ENCODE assay signal across 15 cellular contexts in the genomic region with DNA sequence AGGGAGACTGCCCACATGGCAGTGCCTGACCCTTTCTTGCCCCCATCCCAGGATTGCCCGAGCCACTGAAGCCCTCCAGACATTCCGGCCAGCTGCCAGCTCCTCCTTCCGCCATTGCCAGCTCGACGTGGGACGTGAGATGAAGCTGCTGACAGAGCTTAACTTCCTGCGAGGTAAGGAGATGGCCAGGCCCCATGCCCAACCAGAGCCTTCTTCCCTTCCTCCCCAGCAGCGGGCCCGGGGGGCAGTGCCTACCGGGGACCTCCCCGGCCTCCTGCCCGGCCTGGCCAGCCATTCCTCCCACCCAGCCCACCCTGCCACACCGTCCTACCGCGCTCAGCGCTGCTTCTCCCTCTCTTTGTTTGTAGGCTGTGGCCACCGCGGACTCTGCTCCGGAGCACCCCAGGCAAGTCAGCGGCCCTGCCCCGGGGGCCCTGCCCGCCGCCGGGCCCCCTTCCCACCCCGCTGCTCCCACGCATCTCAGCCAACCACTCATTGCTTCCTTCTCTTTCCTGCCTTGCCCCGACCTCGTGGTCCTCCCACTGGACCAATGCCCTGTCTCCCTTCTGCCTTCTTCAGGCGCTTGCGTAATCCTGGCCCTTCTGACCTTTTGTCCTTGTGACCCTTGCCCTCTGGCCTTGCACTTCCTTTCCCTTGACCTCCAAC. TPM values are rescaled to one million over a fixed set of nuclear protein-coding genes. Genes with fewer than 3 reads are reported as not detected.
DNase-seq lines count a peak whose midpoint lies in the region; ATAC-seq, FAIRE-seq and TF ChIP-seq lines count a peak whose summit lies in the region.
"Had no signal": no experiment of that assay in that cellular context is flagged by ENCODE, and none has a peak within 500 bp of the region (broad histone marks: within the 10 kb centered on the region; RNA-seq: fewer than 3 reads in every experiment).

No MANE protein-coding gene starts in this region.

- no peak for ATAC-seq in stimulated activated effector memory CD8-positive, alpha-beta T cell treated with anti-CD3 and anti-CD28 coated beads, Interleukin-12 subunit alpha, Interleukin-12 subunit beta, amount 100 ng/mL, for 72 hours
- ATAC-seq in GM19324 (IDR thresholded peaks at IDR 0.05; ENCODE audit: low FRiP score, unreplicated experiment) (no peak), GM19455 (IDR thresholded peaks at IDR 0.05; ENCODE audit: unreplicated experiment) (no peak)
- ATAC-seq: naive thymus-derived CD8-positive, alpha-beta T cell had no signal

- no peak overlapping the region for H3K23ac ChIP-seq in H1 (ENCODE audit: insufficient read length)

- peaks cover 8 to 10% of the 10 kb centered on the region in 2 experiments for H4K20me1 ChIP-seq in H1 (replicated peaks in 1 of 2; ENCODE audit: control insufficient read depth in 1 of 2, insufficient read depth in 2 of 2, low read length in 2 of 2)

- H3K56ac ChIP-seq in H1 (replicated peaks; ENCODE audit: insufficient read length, low read depth, low read length), result no peak overlapping the region

- H2BK15ac ChIP-seq in H1 (ENCODE audit: low read length), result no peak overlapping the region

- no peak overlapping the region for H3K4me3 Mint-ChIP-seq in activated T-cell treated with anti-CD3 and anti-CD28 coated beads, Interleukin-2, amount 50 U/mL, for 24 hours
- no peak overlapping the region for H3K4me3 Mint-ChIP-seq in stimulated activated effector memory CD8-positive, alpha-beta T cell treated with anti-CD3 and anti-CD28 coated beads, Interleukin-12 subunit alpha, Interleukin-12 subunit beta, amount 100 ng/mL, for 72 hours
- H3K4me3 Mint-ChIP-seq: naive thymus-derived CD8-positive, alpha-beta T cell had no signal

- peaks cover 15 to 46% (median 31%) of the 10 kb centered on the region in 4 experiments for H3K36me3 ChIP-seq in H1 (ENCODE audit: control insufficient read depth in 2 of 4, insufficient read depth in 4 of 4, low read length in 3 of 4)

- POLR2A ChIA-PET in H1 (lab: Charles Lee; ENCODE audit: partially characterized antibody), result interaction anchor here (1.6 to 20.5 kb wide), 4 partner anchors 8 to 49 kb away, joined by 3 to 512 read pairs (median 10); a partner anchor contains a TSS

- H2AFZ ChIP-seq in H1 (ENCODE audit: low read length), result no peak overlapping the region

- H3K27ac ChIP-seq in H1 (ENCODE audit: low read depth, low read length), result no peak overlapping the region
- H3K27ac ChIP-seq: dorsolateral prefrontal cortex had no signal

- DNase-seq in activated T-cell treated with anti-CD3 and anti-CD28 coated beads, Interleukin-2, amount 50 U/mL, for 24 hours, result peak; percentile 12
- no peak for DNase-seq in activated T-cell treated with anti-CD3 and anti-CD28 coated beads for 4 hours
- DNase-seq in NB4 (ENCODE audit: low read depth), result peak; percentile 55
- no peak for DNase-seq in H1 (ENCODE audit: low read depth in 1 of 2, low spot score in 2 of 2)
- DNase-seq in stimulated activated effector memory CD8-positive, alpha-beta T cell treated with anti-CD3 and anti-CD28 coated beads, Interleukin-12 subunit alpha, Interleukin-12 subunit beta, amount 100 ng/mL, for 72 hours (ENCODE audit: low spot score in 2 of 2), result peak in 1 of 2 donors; percentile 47
- DNase-seq in occipital lobe (lab: John Stamatoyannopoulos, UW), result no peak
- DNase-seq: DMS79, Kasumi-1, NCI-H2107 had no signal

- no peak overlapping the region for H2BK12ac ChIP-seq in H1 (ENCODE audit: low read depth, low read length)

- no peak for TF ChIP-seq EP300 in H1 (IDR thresholded peaks at IDR 0.05; ENCODE audit: borderline replicate concordance in 1 of 2, low read depth in 2 of 2, low read length in 2 of 2)

- no peak overlapping the region for H3K9ac ChIP-seq in H1 (replicated peaks in 1 of 4; ENCODE audit: extremely low read depth in 1 of 4, low read depth in 3 of 4, low read length in 3 of 4)

- no peak overlapping the region for H4K91ac ChIP-seq in H1 (replicated peaks; ENCODE audit: insufficient read length, low read length)

- H2BK120ac ChIP-seq in H1 (replicated peaks; ENCODE audit: low read depth, low read length), result no peak overlapping the region

- no peak for FAIRE-seq in H1 (lab: Jason Lieb, UNC)
- FAIRE-seq: islet of Langerhans had no signal

- no peaks in the 10 kb centered on the region for H3K27me3 ChIP-seq in H1 (replicated peaks in 1 of 4; ENCODE audit: control insufficient read depth in 3 of 4, extremely low read depth in 1 of 4, insufficient read depth in 3 of 4, low read length in 3 of 4)
- H3K27me3 ChIP-seq: dorsolateral prefrontal cortex had no signal

- no peaks in the 10 kb centered on the region; the same call in 1 of the 2 replicates for H3K79me1 ChIP-seq in H1 (ENCODE audit: low read depth, low read length)

- no peak for TF ChIP-seq POLR2A in NB4 (IDR thresholded peaks at IDR 0.05; ENCODE audit: extremely low read depth, insufficient read length)
- no peak for TF ChIP-seq POLR2A in H1 (IDR thresholded peaks at IDR 0.05; ENCODE audit: control extremely low read depth in 1 of 2, low read depth in 2 of 2, low read length in 2 of 2)

- H3K23me2 ChIP-seq in H1 (ENCODE audit: low read depth, low read length), result peaks cover 10% of the 10 kb centered on the region; the same call in 1 of the 2 replicates

- H3K18ac ChIP-seq in H1 (ENCODE audit: extremely low read depth, low read length), result no peak overlapping the region

- H3K4me1 Mint-ChIP-seq in activated T-cell treated with anti-CD3 and anti-CD28 coated beads, Interleukin-2, amount 50 U/mL, for 24 hours (ENCODE audit: low read depth), result peaks cover 31% of the 10 kb centered on the region
- H3K4me1 Mint-ChIP-seq in stimulated activated effector memory CD8-positive, alpha-beta T cell treated with anti-CD3 and anti-CD28 coated beads, Interleukin-12 subunit alpha, Interleukin-12 subunit beta, amount 100 ng/mL, for 72 hours, result peaks cover 40% of the 10 kb centered on the region

- H3K9me3 Mint-ChIP-seq in activated T-cell treated with anti-CD3 and anti-CD28 coated beads, Interleukin-2, amount 50 U/mL, for 24 hours, result no peaks in the 10 kb centered on the region
- H3K9me3 Mint-ChIP-seq in stimulated activated effector memory CD8-positive, alpha-beta T cell treated with anti-CD3 and anti-CD28 coated beads, Interleukin-12 subunit alpha, Interleukin-12 subunit beta, amount 100 ng/mL, for 72 hours, result no peaks in the 10 kb centered on the region
- H3K9me3 Mint-ChIP-seq: naive thymus-derived CD8-positive, alpha-beta T cell had no signal

- no peak overlapping the region for H3K4me3 ChIP-seq in NB4 (ENCODE audit: low read depth, low read length)
- H3K4me3 ChIP-seq in H1 (ENCODE audit: extremely low read depth in 1 of 4, insufficient read depth in 2 of 4, low read depth in 3 of 4, low read length in 4 of 4), result no peak overlapping the region
- H3K4me3 ChIP-seq: smooth muscle cell had no signal

- TF ChIP-seq RAD21 in H1 (IDR thresholded peaks at IDR 0.05 in 1 of 2, conservative IDR thresholded peaks at IDR 0.05 in 1 of 2; ENCODE audit: low read depth in 2 of 2, low read length in 2 of 2), result no peak

- peaks cover 0 to 18% (median 8%) of the 10 kb centered on the region in 4 experiments; a peak in 5 of 7 replicates for H3K4me1 ChIP-seq in H1 (replicated peaks in 1 of 4; ENCODE audit: control insufficient read depth in 3 of 4, insufficient read depth in 4 of 4, low read length in 3 of 4)

- no peak overlapping the region for H3K27ac Mint-ChIP-seq in activated T-cell treated with anti-CD3 and anti-CD28 coated beads, Interleukin-2, amount 50 U/mL, for 24 hours
- H3K27ac Mint-ChIP-seq in stimulated activated effector memory CD8-positive, alpha-beta T cell treated with anti-CD3 and anti-CD28 coated beads, Interleukin-12 subunit alpha, Interleukin-12 subunit beta, amount 100 ng/mL, for 72 hours, result peak overlapping the region; percentile 75
- H3K27ac Mint-ChIP-seq: naive thymus-derived CD8-positive, alpha-beta T cell had no signal

- peaks cover 53% of the 10 kb centered on the region for H3K36me3 Mint-ChIP-seq in activated T-cell treated with anti-CD3 and anti-CD28 coated beads, Interleukin-2, amount 50 U/mL, for 24 hours (ENCODE audit: low read depth)
- peaks cover 44% of the 10 kb centered on the region for H3K36me3 Mint-ChIP-seq in stimulated activated effector memory CD8-positive, alpha-beta T cell treated with anti-CD3 and anti-CD28 coated beads, Interleukin-12 subunit alpha, Interleukin-12 subunit beta, amount 100 ng/mL, for 72 hours

- no peaks in the 10 kb centered on the region for H3K27me3 Mint-ChIP-seq in activated T-cell treated with anti-CD3 and anti-CD28 coated beads, Interleukin-2, amount 50 U/mL, for 24 hours
- H3K27me3 Mint-ChIP-seq: naive thymus-derived CD8-positive, alpha-beta T cell had no signal

- no peak overlapping the region for H4K8ac ChIP-seq in H1 (ENCODE audit: extremely low read depth, insufficient read depth, low read length)

- no peak overlapping the region for H3K4ac ChIP-seq in H1 (replicated peaks; ENCODE audit: insufficient read length, low read depth, low read length)

- TF ChIP-seq CTCF in NB4 (IDR thresholded peaks at IDR 0.05; ENCODE audit: low read depth, low read length) (no peak), H1 (IDR thresholded peaks at IDR 0.05; ENCODE audit: control extremely low read depth in 1 of 3, insufficient read depth in 1 of 3, low read depth in 1 of 3, low read length in 3 of 3) (no peak)

- WGBS in H1 (ENCODE audit: extremely low coverage in 1 of 2, insufficient coverage in 1 of 2, insufficient read length in 1 of 2, insufficient replicate concordance in 2 of 2, low coverage in 1 of 2, low lambda C conversion rate in 2 of 2, missing lambda C conversion rate in 1 of 2), 2 experiments, result 94% methylated on average over 15 of the region's 30 CpGs; no CpG with 5 or more reads in 1 of the 2 experiments

- H3K4me2 ChIP-seq in H1 (ENCODE audit: insufficient read depth in 1 of 2, low read depth in 2 of 2, low read length in 2 of 2), result no peak overlapping the region
- H3K4me2 ChIP-seq: smooth muscle cell had no signal

- CTCF ChIA-PET in H1 (lab: Charles Lee; ENCODE audit: partially characterized antibody), result interaction anchor here (0.7 to 7.9 kb wide), 5 partner anchors 8 to 93 kb away, joined by 3 to 107 read pairs (median 4); a partner anchor contains a TSS

- no peak overlapping the region for H3K14ac ChIP-seq in H1 (ENCODE audit: insufficient read length)

- no peaks in the 10 kb centered on the region for H3K9me3 ChIP-seq in H1 (ENCODE audit: insufficient read depth in 2 of 2, low read depth in 1 of 2, low read length in 1 of 2)

- no peak overlapping the region for H4K5ac ChIP-seq in H1 (ENCODE audit: insufficient read length, low read depth, low read length)

- H3K79me2 ChIP-seq in H1 (ENCODE audit: control insufficient read depth in 1 of 2, insufficient read depth in 2 of 2, low read length in 2 of 2), result peaks cover 0 to 4% of the 10 kb centered on the region in 2 experiments; a peak in 1 of 4 replicates

- H2BK5ac ChIP-seq in H1 (ENCODE audit: low read depth, low read length), result no peak overlapping the region

- H2BK20ac ChIP-seq in H1 (ENCODE audit: low read length), result no peak overlapping the region

- no peak overlapping the region for H2AK5ac ChIP-seq in H1 (ENCODE audit: low read depth, low read length)

RNA-seq across cellular contexts. Expression of a gene that starts 4.9 kb away (rescaled TPM):
- 15.0 and 15.5 TPM in 2 replicates for total RNA-seq in H1 (2021; fragmentation: NEBNext Ultra II Directional; extraction: Animal tissue kit (Norgen Biotek cat#: 25700))
- 21.6 and 34.7 TPM in 2 replicates for polyA plus RNA-seq in H1 (2011; rRNA removed)
- 29.4 TPM for polyA plus RNA-seq in H1 (2011; cell fraction: cytosol; rRNA removed)
- polyA plus RNA-seq in H1 (2011; cell fraction: nucleus; rRNA removed), result 94.4 TPM
- 18.2 to 22.5 TPM (median 20.8 TPM) in 4 replicates for polyA plus RNA-seq in H1 (2012, experiment 1 of 2)
- polyA plus RNA-seq in H1 (2012, experiment 2 of 2), result 12.6 TPM
- polyA plus RNA-seq in H1 (2013, experiment 1 of 2), result 11.7 TPM
- 9.4 TPM for polyA plus RNA-seq in H1 (2013, experiment 2 of 2)
- polyA minus RNA-seq in H1 (2011; rRNA and poly(A)+ RNA removed), result 11.4 and 11.5 TPM in 2 replicates
- 13.7 TPM for polyA minus RNA-seq in H1 (2011; cell fraction: cytosol; rRNA and poly(A)+ RNA removed)
- 28.4 TPM for polyA minus RNA-seq in H1 (2011; cell fraction: nucleus; rRNA and poly(A)+ RNA removed)
- 21.1 TPM for total RNA-seq in occipital lobe

RNA-seq across cellular contexts. Expression of a gene that starts 5.5 kb away (rescaled TPM):
- total RNA-seq in H1 (2021; fragmentation: NEBNext Ultra II Directional; extraction: Animal tissue kit (Norgen Biotek cat#: 25700)), result 146 TPM in 2 replicates
- 317 and 419 TPM in 2 replicates for polyA plus RNA-seq in H1 (2011; rRNA removed)
- polyA plus RNA-seq in H1 (2011; cell fraction: cytosol; rRNA removed), result 199 TPM
- 287 TPM for polyA plus RNA-seq in H1 (2011; cell fraction: nucleus; rRNA removed)
- 150 to 268 TPM (median 247 TPM) in 4 replicates for polyA plus RNA-seq in H1 (2012, experiment 1 of 2)
- polyA plus RNA-seq in H1 (2012, experiment 2 of 2), result 705 TPM
- polyA plus RNA-seq in H1 (2013, experiment 1 of 2), result 290 TPM
- polyA plus RNA-seq in H1 (2013, experiment 2 of 2), result 399 TPM
- polyA minus RNA-seq in H1 (2011; rRNA and poly(A)+ RNA removed), result 107 and 146 TPM in 2 replicates
- 86.3 TPM for polyA minus RNA-seq in H1 (2011; cell fraction: cytosol; rRNA and poly(A)+ RNA removed)
- polyA minus RNA-seq in H1 (2011; cell fraction: nucleus; rRNA and poly(A)+ RNA removed), result 82.9 TPM
- total RNA-seq in occipital lobe, result 59.0 TPM

RNA-seq across cellular contexts. Expression of a gene that starts 29.1 kb away (rescaled TPM):
- total RNA-seq in H1 (2021; fragmentation: NEBNext Ultra II Directional; extraction: Animal tissue kit (Norgen Biotek cat#: 25700)), result 2.6 and 3.0 TPM in 2 replicates
- polyA plus RNA-seq in H1 (2011; rRNA removed), result 3.5 and 5.0 TPM in 2 replicates
- 4.2 TPM for polyA plus RNA-seq in H1 (2011; cell fraction: cytosol; rRNA removed)
- polyA plus RNA-seq in H1 (2011; cell fraction: nucleus; rRNA removed), result 19.8 TPM
- 8.5 to 12.1 TPM (median 11.0 TPM) in 4 replicates for polyA plus RNA-seq in H1 (2012, experiment 1 of 2)
- polyA plus RNA-seq in H1 (2012, experiment 2 of 2), result 4.6 TPM
- 3.6 TPM for polyA plus RNA-seq in H1 (2013, experiment 1 of 2)
- 3.4 TPM for polyA plus RNA-seq in H1 (2013, experiment 2 of 2)
- polyA minus RNA-seq in H1 (2011; rRNA and poly(A)+ RNA removed), result 5.1 and 6.1 TPM in 2 replicates
- 2.2 TPM for polyA minus RNA-seq in H1 (2011; cell fraction: cytosol; rRNA and poly(A)+ RNA removed)
- 9.2 TPM for polyA minus RNA-seq in H1 (2011; cell fraction: nucleus; rRNA and poly(A)+ RNA removed)
- total RNA-seq in occipital lobe, result 8.3 TPM

RNA-seq across cellular contexts. Expression of a gene that starts 29.9 kb away (rescaled TPM):
- 47.9 and 55.0 TPM in 2 replicates for total RNA-seq in H1 (2021; fragmentation: NEBNext Ultra II Directional; extraction: Animal tissue kit (Norgen Biotek cat#: 25700))
- polyA plus RNA-seq in H1 (2011; rRNA removed), result 131 and 161 TPM in 2 replicates
- polyA plus RNA-seq in H1 (2011; cell fraction: cytosol; rRNA removed), result 108 TPM
- polyA plus RNA-seq in H1 (2011; cell fraction: nucleus; rRNA removed), result 98.3 TPM
- 52.9 to 74.3 TPM (median 71.2 TPM) in 4 replicates for polyA plus RNA-seq in H1 (2012, experiment 1 of 2)
- polyA plus RNA-seq in H1 (2012, experiment 2 of 2), result 106 TPM
- polyA plus RNA-seq in H1 (2013, experiment 1 of 2), result 37.2 TPM
- polyA plus RNA-seq in H1 (2013, experiment 2 of 2), result 36.4 TPM
- 39.0 and 48.9 TPM in 2 replicates for polyA minus RNA-seq in H1 (2011; rRNA and poly(A)+ RNA removed)
- 31.5 TPM for polyA minus RNA-seq in H1 (2011; cell fraction: cytosol; rRNA and poly(A)+ RNA removed)
- 29.7 TPM for polyA minus RNA-seq in H1 (2011; cell fraction: nucleus; rRNA and poly(A)+ RNA removed)
- total RNA-seq in occipital lobe, result 15.3 TPM

RNA-seq across cellular contexts. Expression of a gene that starts 38.2 kb away (rescaled TPM):
- total RNA-seq in H1 (2021; fragmentation: NEBNext Ultra II Directional; extraction: Animal tissue kit (Norgen Biotek cat#: 25700)), result 44.8 and 49.3 TPM in 2 replicates
- 227 and 349 TPM in 2 replicates for polyA plus RNA-seq in H1 (2011; rRNA removed)
- polyA plus RNA-seq in H1 (2011; cell fraction: cytosol; rRNA removed), result 166 TPM
- polyA plus RNA-seq in H1 (2011; cell fraction: nucleus; rRNA removed), result 111 TPM
- polyA plus RNA-seq in H1 (2012, experiment 1 of 2), result 30.1 to 106 TPM (median 79.5 TPM) in 4 replicates
- polyA plus RNA-seq in H1 (2012, experiment 2 of 2), result 141 TPM
- polyA plus RNA-seq in H1 (2013, experiment 1 of 2), result 184 TPM
- 217 TPM for polyA plus RNA-seq in H1 (2013, experiment 2 of 2)
- polyA minus RNA-seq in H1 (2011; rRNA and poly(A)+ RNA removed), result 6.9 and 13.7 TPM in 2 replicates
- polyA minus RNA-seq in H1 (2011; cell fraction: cytosol; rRNA and poly(A)+ RNA removed), result 6.6 TPM
- polyA minus RNA-seq in H1 (2011; cell fraction: nucleus; rRNA and poly(A)+ RNA removed), result 11.4 TPM
- total RNA-seq in occipital lobe, result 12.0 TPM

Comparison
In these comparisons a context has a peak if more than half of its experiments do, and no peak if none do; other contexts are left out.
1. DNase-seq: peak in activated T-cell treated with anti-CD3 and anti-CD28 coated beads, Interleukin-2, amount 50 U/mL, for 24 hours (single experiment) and NB4 (single experiment); none in activated T-cell treated with anti-CD3 and anti-CD28 coated beads for 4 hours (single experiment), H1 (0 of 2) and occipital lobe (single experiment).